Comparison of ENCODE assay signal across 8 cellular contexts in the genomic region with DNA sequence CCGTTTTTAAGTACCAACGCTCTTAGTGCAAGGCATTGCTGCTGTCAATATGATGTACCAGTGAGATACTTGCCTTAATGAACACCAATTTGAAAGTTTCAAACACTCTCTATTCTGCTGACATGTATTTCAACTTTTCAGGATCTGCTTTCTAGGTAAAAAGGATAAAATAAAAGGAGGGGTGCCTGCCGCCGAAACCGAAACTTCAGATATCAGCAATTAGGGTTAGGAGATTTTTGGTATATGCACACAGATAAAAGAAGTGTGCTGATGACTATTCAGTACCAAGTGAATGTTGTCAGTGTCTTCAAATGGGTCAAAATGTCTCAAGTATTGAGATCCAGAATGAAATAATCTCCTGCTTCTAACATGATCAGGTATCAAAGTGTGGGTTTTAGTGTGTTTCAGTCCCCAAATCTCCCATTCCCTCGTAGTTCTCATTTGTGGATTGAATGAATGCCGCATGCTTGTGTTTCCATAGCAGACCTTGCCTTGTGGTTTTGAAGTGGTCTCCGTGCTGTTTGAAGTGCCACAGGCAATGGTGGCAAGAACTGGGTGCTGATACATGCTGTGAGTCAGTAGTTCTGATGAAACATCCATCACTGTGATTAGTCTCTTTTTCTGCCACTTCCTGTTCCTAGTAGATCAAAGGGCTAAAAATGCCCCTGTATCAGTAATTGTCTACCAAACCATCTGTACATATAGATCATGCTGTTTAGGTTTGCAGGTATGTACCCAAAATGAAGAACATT. TPM values are rescaled to one million over a fixed set of nuclear protein-coding genes. Genes with fewer than 3 reads are reported as not detected.
DNase-seq lines count a peak whose midpoint lies in the region; ATAC-seq and TF ChIP-seq lines count a peak whose summit lies in the region.

No MANE protein-coding gene starts in this region.

- H3K36me3 Mint-ChIP-seq in chondrocyte (ENCODE audit: low read depth) = no peaks in the 10 kb centered on the region

- no peak overlapping the region for H3K27ac Mint-ChIP-seq in chondrocyte (ENCODE audit: unreplicated experiment)

- H3K4me3 Mint-ChIP-seq in chondrocyte (ENCODE audit: unreplicated experiment) = no peak overlapping the region

- H3K27me3 Mint-ChIP-seq in chondrocyte (ENCODE audit: low read depth) = peaks cover 12% of the 10 kb centered on the region

- TF ChIP-seq CTCF in chondrocyte (IDR thresholded peaks at IDR 0.05) = no peak

- ATAC-seq in HG02623 (IDR thresholded peaks at IDR 0.05; ENCODE audit: unreplicated experiment) = no peak

- peaks cover 2% of the 10 kb centered on the region for H3K4me1 Mint-ChIP-seq in chondrocyte (ENCODE audit: low read depth)

- H3K9me3 Mint-ChIP-seq in chondrocyte (ENCODE audit: low read depth) = no peaks in the 10 kb centered on the region

- peak; percentile 81 for DNase-seq in Daoy (ENCODE audit: low read depth)
- peak; percentile 83 for DNase-seq in RPMI7951 (ENCODE audit: low read depth)
- DNase-seq in activated T-cell treated with anti-CD3 and anti-CD28 coated beads, Interleukin-2, amount 50 U/mL, for 1 hour = peak; percentile 27
- peak; percentile 69 for DNase-seq in renal cortical epithelial cell (ENCODE audit: low read depth)
- no peak for DNase-seq in chondrocyte (ENCODE audit: low spot score)
- DNase-seq in dermis blood vessel endothelial cell = no peak
- DNase-seq in T1000 (lab: John Stamatoyannopoulos, UW) = no peak

RNA-seq across cellular contexts. Expression of a gene that starts 22.5 kb away (rescaled TPM):
- total RNA-seq in Daoy (2014; rRNA removed; shearing (Covaris generic)) = 11.3 and 16.6 TPM in 2 replicates
- 27.1 and 29.3 TPM in 2 replicates for total RNA-seq in RPMI7951 (2014; rRNA removed; shearing (Covaris generic))
- total RNA-seq in renal cortical epithelial cell (5.2 and 18.5 TPM in 2 replicates), chondrocyte (45.4 to 46.2 TPM (median 45.7 TPM) in 3 replicates), dermis blood vessel endothelial cell (11.7 and 19.7 TPM in 2 replicates)

RNA-seq across cellular contexts. Expression of a gene that starts 52.5 kb away (rescaled TPM):
- 10.8 and 11.0 TPM in 2 replicates for total RNA-seq in Daoy (2014; rRNA removed; shearing (Covaris generic))
- total RNA-seq in RPMI7951 (2014; rRNA removed; shearing (Covaris generic)) = 7.6 and 11.5 TPM in 2 replicates
- total RNA-seq in renal cortical epithelial cell (6.8 and 17.5 TPM in 2 replicates), chondrocyte (24.4 to 26.4 TPM (median 24.8 TPM) in 3 replicates), dermis blood vessel endothelial cell (9.5 and 12.0 TPM in 2 replicates)

Comparison
In these comparisons a context has a peak if more than half of its experiments do, and no peak if none do; other contexts are left out.
1. DNase-seq: peak in Daoy (single experiment), RPMI7951 (single experiment), activated T-cell treated with anti-CD3 and anti-CD28 coated beads, Interleukin-2, amount 50 U/mL, for 1 hour (single experiment) and renal cortical epithelial cell (single experiment); none in chondrocyte (single experiment), dermis blood vessel endothelial cell (single experiment) and T1000 (single experiment).